Comparison of ENCODE assay signal across 9 cellular contexts in the genomic region with DNA sequence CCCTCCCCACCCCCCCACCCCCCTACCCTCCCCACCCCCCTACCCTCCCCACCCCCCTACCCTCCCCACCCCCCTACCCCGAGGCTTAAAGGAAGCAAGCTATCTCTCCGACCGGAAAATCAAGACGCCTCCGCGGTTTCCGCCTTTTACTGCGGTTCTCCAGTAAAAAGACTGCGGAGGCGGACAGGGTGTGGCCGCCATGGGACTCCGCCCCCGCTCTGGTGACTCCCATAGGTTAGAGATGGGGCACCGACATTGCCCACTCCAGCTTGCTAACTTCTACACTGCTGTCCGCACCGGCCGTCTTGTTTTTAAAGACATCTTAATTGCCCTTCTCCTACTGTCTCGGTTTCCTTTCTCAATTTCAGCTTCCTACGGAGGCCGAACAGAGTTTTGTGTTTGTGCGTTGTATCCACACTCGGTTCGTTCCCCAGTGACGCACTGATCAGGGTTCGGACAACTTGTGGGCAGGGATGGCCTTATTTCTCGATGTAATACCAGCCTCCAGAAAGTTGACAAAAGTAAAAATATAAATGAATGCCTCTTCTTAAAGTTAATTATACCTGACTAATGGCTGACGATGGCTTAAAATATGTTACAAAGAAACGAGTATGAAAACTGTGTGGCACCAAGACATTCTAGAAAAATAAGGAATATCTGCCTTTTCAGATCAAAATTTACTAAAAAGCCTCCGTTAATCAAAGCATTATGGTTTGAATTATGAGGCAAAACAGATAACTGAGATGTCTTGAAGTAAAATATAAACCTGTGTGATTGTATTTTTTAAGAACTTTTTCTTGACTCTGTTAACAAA. TPM values are rescaled to one million over a fixed set of nuclear protein-coding genes. Genes with fewer than 3 reads are reported as not detected.
DNase-seq lines count a peak whose midpoint lies in the region; ATAC-seq, FAIRE-seq and TF ChIP-seq lines count a peak whose summit lies in the region.
"Had no signal": no experiment of that assay in that cellular context is flagged by ENCODE, and none has a peak within 500 bp of the region (broad histone marks: within the 10 kb centered on the region; RNA-seq: fewer than 3 reads in every experiment).

No MANE protein-coding gene starts in this region.

- intact Hi-C loops in CD4-positive, alpha-beta memory T cell (cut with micrococcal nuclease), result loop anchor here (1.0 to 2.0 kb wide), 6 partner anchors 21 to 165 kb away; a partner anchor contains a TSS

- POLR2A ChIA-PET in CD4-positive, alpha-beta memory T cell (lab: Charles Lee; ENCODE audit: partially characterized antibody), result interaction anchor here (0.8 to 4.5 kb wide), 12 partner anchors 13 to 165 kb away, joined by 3 to 46 read pairs (median 10); a partner anchor contains a TSS
- POLR2A ChIA-PET in GM10248 (lab: Yijun Ruan, JAX), result no interaction called here

- CTCF ChIA-PET in CD4-positive, alpha-beta memory T cell (lab: Charles Lee; ENCODE audit: partially characterized antibody), result interaction anchor here (1.2 to 1.4 kb wide), 2 partner anchors 20 to 165 kb away, joined by 3 read pairs; a partner anchor contains a TSS
- CTCF ChIA-PET in GM10248 (lab: Yijun Ruan, JAX), result no interaction called here

- peaks cover 5% of the 10 kb centered on the region for H4K20me1 ChIP-seq in astrocyte (ENCODE audit: insufficient read depth, low read length)

- no peaks in the 10 kb centered on the region for H3K27me3 Mint-ChIP-seq in CD4-positive, alpha-beta memory T cell
- no peaks in the 10 kb centered on the region for H3K27me3 Mint-ChIP-seq in astrocyte (ENCODE audit: low read depth, unreplicated experiment)
- peaks cover 4% of the 10 kb centered on the region for H3K27me3 Mint-ChIP-seq in nephron (ENCODE audit: low read depth)

- H3K79me2 ChIP-seq in astrocyte (ENCODE audit: insufficient read depth, low read length), result peaks cover 21% of the 10 kb centered on the region

- H2AFZ ChIP-seq in astrocyte (ENCODE audit: low read depth, low read length), result no peak overlapping the region

- no peak overlapping the region for H3K9ac ChIP-seq in astrocyte (ENCODE audit: low read length)

- FAIRE-seq in astrocyte (lab: Jason Lieb, UNC), result no peak

- peaks cover 29% of the 10 kb centered on the region for H3K4me1 ChIP-seq in CD4-positive, alpha-beta memory T cell (ENCODE audit: insufficient read depth, low read length)
- peaks cover 8% of the 10 kb centered on the region for H3K4me1 ChIP-seq in astrocyte (ENCODE audit: insufficient read depth, low read length)

- no peak overlapping the region for H3K4me3 ChIP-seq in CD4-positive, alpha-beta memory T cell (ENCODE audit: low read length in 2 of 2)
- no peak overlapping the region for H3K4me3 ChIP-seq in astrocyte (ENCODE audit: insufficient read depth, low read depth, low read length)

- no peak overlapping the region for H3K4me2 ChIP-seq in astrocyte (ENCODE audit: low read length)

- H3K36me3 ChIP-seq in CD4-positive, alpha-beta memory T cell (ENCODE audit: insufficient read depth, low read length), result peaks cover 19% of the 10 kb centered on the region
- H3K36me3 ChIP-seq in astrocyte (ENCODE audit: insufficient read depth, low read length), result peaks cover 15% of the 10 kb centered on the region

- H3K4me1 Mint-ChIP-seq in CD4-positive, alpha-beta memory T cell, result peaks cover 13 to 41% (median 23%) of the 10 kb centered on the region in 4 donors
- H3K4me1 Mint-ChIP-seq in astrocyte (ENCODE audit: low read depth, unreplicated experiment), result peaks cover 9% of the 10 kb centered on the region
- peaks cover 6% of the 10 kb centered on the region for H3K4me1 Mint-ChIP-seq in nephron

- no peak overlapping the region for H3K27ac ChIP-seq in CD4-positive, alpha-beta memory T cell (ENCODE audit: low read depth, low read length)
- H3K27ac ChIP-seq in astrocyte (ENCODE audit: low read depth, low read length), result no peak overlapping the region

- TF ChIP-seq CTCF in astrocyte (IDR thresholded peaks at IDR 0.05; ENCODE audit: insufficient read depth, low read depth, low read length), result no peak
- no peak for TF ChIP-seq CTCF in nephron (IDR thresholded peaks at IDR 0.05; ENCODE audit: unreplicated experiment in 3 of 3)
- TF ChIP-seq CTCF in GM10248 (IDR thresholded peaks at IDR 0.05; ENCODE audit: control extremely low read depth, extremely low read depth, low read depth, missing control alignments), result no peak

- no peaks in the 10 kb centered on the region for H3K27me3 ChIP-seq in CD4-positive, alpha-beta memory T cell (ENCODE audit: insufficient read depth, low read length)
- no peaks in the 10 kb centered on the region for H3K27me3 ChIP-seq in astrocyte (ENCODE audit: insufficient read depth, low read length)

- H3K36me3 Mint-ChIP-seq in CD4-positive, alpha-beta memory T cell, result peaks cover 28 to 34% of the 10 kb centered on the region in 2 donors
- H3K36me3 Mint-ChIP-seq in astrocyte (ENCODE audit: low read depth, unreplicated experiment) (peaks cover 24% of the 10 kb centered on the region), nephron (ENCODE audit: low read depth) (peaks cover 29% of the 10 kb centered on the region)

- H3K9me3 ChIP-seq in CD4-positive, alpha-beta memory T cell (ENCODE audit: control insufficient read depth in 1 of 2, low read length in 2 of 2), result no peaks in the 10 kb centered on the region
- H3K9me3 ChIP-seq in astrocyte (ENCODE audit: insufficient read depth, low read depth, low read length), result no peaks in the 10 kb centered on the region

- ATAC-seq in HG02678 (IDR thresholded peaks at IDR 0.05; ENCODE audit: unreplicated experiment) (no peak), HG03442 (IDR thresholded peaks at IDR 0.05; ENCODE audit: unreplicated experiment) (no peak)

- H3K9me3 Mint-ChIP-seq in CD4-positive, alpha-beta memory T cell, result peaks cover 0 to 14% (median 5%) of the 10 kb centered on the region in 8 donors
- H3K9me3 Mint-ChIP-seq in astrocyte (ENCODE audit: unreplicated experiment) (peaks cover 6% of the 10 kb centered on the region), nephron (peaks cover 31% of the 10 kb centered on the region)

- peak overlapping the region; percentile 69 to 84 (median 80) for H3K4me3 Mint-ChIP-seq in CD4-positive, alpha-beta memory T cell
- peak overlapping the region; percentile 82 for H3K4me3 Mint-ChIP-seq in astrocyte (ENCODE audit: unreplicated experiment)
- peak overlapping the region; percentile 81 to 88 (median 87) for H3K4me3 Mint-ChIP-seq in nephron

- DNase-seq in CD4-positive, alpha-beta memory T cell, result peak; percentile 44 to 83 (median 75)
- DNase-seq in SW480 (ENCODE audit: low spot score), result peak; percentile 84
- no peak for DNase-seq in astrocyte (ENCODE audit: low read depth)
- no peak for DNase-seq in GM10248 (ENCODE audit: extremely low spot score)
- DNase-seq in middle frontal gyrus (ENCODE audit: extremely low spot score, low spot score), result no peak

- peak overlapping the region; percentile 80 to 94 (median 87) for H3K27ac Mint-ChIP-seq in CD4-positive, alpha-beta memory T cell
- H3K27ac Mint-ChIP-seq in astrocyte (ENCODE audit: unreplicated experiment) (no peak overlapping the region), nephron (peak overlapping the region; percentile 33 to 85 (median 59))

RNA-seq across cellular contexts. Expression of a gene that starts 1.1 kb away (rescaled TPM):
- total RNA-seq in CD4-positive, alpha-beta memory T cell, result 10 to 100 TPM; 27.7 to 29.2 TPM
- 10 to 100 TPM in 1 of 2 donors, 1 to 10 TPM in 1; 6.7 to 11.6 TPM for polyA plus RNA-seq in CD4-positive, alpha-beta memory T cell
- total RNA-seq in astrocyte, result 8.6 and 9.2 TPM in 2 replicates

RNA-seq across cellular contexts. Expression of a gene that starts 20.4 kb away (rescaled TPM):
- total RNA-seq in CD4-positive, alpha-beta memory T cell, result under 1 TPM; 0.35 to 0.42 TPM
- under 1 TPM in 1 of 2 donors, not detected in 1; 0.05 TPM for polyA plus RNA-seq in CD4-positive, alpha-beta memory T cell
- not detected in 2 replicates for total RNA-seq in astrocyte
- total RNA-seq: pulmonary artery endothelial cell had no signal

RNA-seq across cellular contexts. Expression of a gene that starts 47.2 kb away (rescaled TPM):
- 10 to 100 TPM; 44.0 to 45.1 TPM for total RNA-seq in CD4-positive, alpha-beta memory T cell
- 10 to 100 TPM; 29.3 to 37.8 TPM for polyA plus RNA-seq in CD4-positive, alpha-beta memory T cell
- 31.4 and 34.7 TPM in 2 replicates for total RNA-seq in astrocyte

RNA-seq across cellular contexts. Expression of a gene that starts 48.1 kb away (rescaled TPM):
- under 1 TPM; 0.49 to 0.97 TPM for total RNA-seq in CD4-positive, alpha-beta memory T cell
- polyA plus RNA-seq in CD4-positive, alpha-beta memory T cell, result not detected
- 0.32 TPM in 1 of 2 replicates, not detected in the other for total RNA-seq in astrocyte

Comparison
In these comparisons a context has a peak if more than half of its experiments do, and no peak if none do; other contexts are left out.
1. DNase-seq: peak in CD4-positive, alpha-beta memory T cell (5 of 5) and SW480 (single experiment); none in astrocyte (single experiment), GM10248 (single experiment) and middle frontal gyrus (single experiment).
2. Peak in every context shown above with its lines, with median percentiles within 50 percentile points of each other: H3K4me3 Mint-ChIP-seq.